In genomic region chr2:237892936-237893595, GRCh38 we compare ENCODE assay signal across 14 cellular contexts. TPM values are rescaled to one million over a fixed set of nuclear protein-coding genes. Genes with fewer than 3 reads are reported as not detected.
DNase-seq lines count a peak whose midpoint lies in the region; ATAC-seq and TF ChIP-seq lines count a peak whose summit lies in the region.
"Had no signal": no experiment of that assay in that cellular context is flagged by ENCODE, and none has a peak within 500 bp of the region (broad histone marks: within the 10 kb centered on the region; RNA-seq: fewer than 3 reads in every experiment).

No MANE protein-coding gene starts in this region.

- H3K9me3 Mint-ChIP-seq in activated CD8-positive, alpha-beta T cell treated with anti-CD3 and anti-CD28 coated beads, Interleukin-2, amount 10 ng/mL, durations not matched to agents 7 days and 5 days (ENCODE audit: insufficient read depth): no peaks in the 10 kb centered on the region
- no peaks in the 10 kb centered on the region for H3K9me3 Mint-ChIP-seq in activated CD8-positive, alpha-beta T cell treated with anti-CD3 and anti-CD28 coated beads for 36 hours
- no peaks in the 10 kb centered on the region for H3K9me3 Mint-ChIP-seq in CD8-positive, alpha-beta T cell
- H3K9me3 Mint-ChIP-seq: activated T-helper 17 cell treated with anti-CD3 and anti-CD28 coated beads, Interleukin-2, amount 50 U/mL, for 72 hours; GM23338 had no signal

- intact Hi-C loops in activated CD8-positive, alpha-beta T cell treated with anti-CD3 and anti-CD28 coated beads for 36 hours (cut with micrococcal nuclease): no loop called here
- intact Hi-C loops in testis (cut with DNase I; ENCODE audit: low total_unique reads): no loop called here
- intact Hi-C loops in CD8-positive, alpha-beta T cell (cut with DNase I, micrococcal nuclease): no loop called here

- no peaks in the 10 kb centered on the region for H3K9me3 ChIP-seq in T-helper 17 cell (ENCODE audit: control insufficient read depth, low read length, poor library complexity, severe bottlenecking)
- H3K9me3 ChIP-seq in thoracic aorta: no peaks in the 10 kb centered on the region
- no peaks in the 10 kb centered on the region for H3K9me3 ChIP-seq in testis
- H3K9me3 ChIP-seq in CD8-positive, alpha-beta T cell (ENCODE audit: low read length): no peaks in the 10 kb centered on the region
- H3K9me3 ChIP-seq: suprapubic skin had no signal

- no peak overlapping the region for H3K4me3 ChIP-seq in fibroblast of the aortic adventitia (ENCODE audit: low read depth, low read length)
- H3K4me3 ChIP-seq in thoracic aorta: no peak overlapping the region
- no peak overlapping the region for H3K4me3 ChIP-seq in testis
- H3K4me3 ChIP-seq in CD8-positive, alpha-beta T cell (ENCODE audit: low read depth, low read length): no peak overlapping the region
- H3K4me3 ChIP-seq: dorsolateral prefrontal cortex, GM23338, suprapubic skin had no signal

- CTCF ChIA-PET in activated CD8-positive, alpha-beta T cell treated with anti-CD3 and anti-CD28 coated beads, Interleukin-2, amount 10 ng/mL, durations not matched to agents 7 days and 5 days (lab: Charles Lee): interaction anchor here (1.0 kb wide), 1 partner anchor 144 kb away, joined by 3 read pairs; no protein-coding TSS in a partner anchor
- CTCF ChIA-PET in activated CD8-positive, alpha-beta T cell treated with anti-CD3 and anti-CD28 coated beads for 36 hours (lab: Charles Lee): no interaction called here
- CTCF ChIA-PET in CD8-positive, alpha-beta T cell (lab: Charles Lee): interaction anchor here (0.8 kb wide), 1 partner anchor 34 kb away, joined by 3 read pairs; no protein-coding TSS in a partner anchor

- POLR2A ChIA-PET in activated CD8-positive, alpha-beta T cell treated with anti-CD3 and anti-CD28 coated beads, Interleukin-2, amount 10 ng/mL, durations not matched to agents 7 days and 5 days (lab: Charles Lee): no interaction called here
- POLR2A ChIA-PET in activated CD8-positive, alpha-beta T cell treated with anti-CD3 and anti-CD28 coated beads for 36 hours (lab: Charles Lee): interaction anchor here (0.9 kb wide), 1 partner anchor 30 kb away, joined by 3 read pairs; no protein-coding TSS in a partner anchor
- POLR2A ChIA-PET in CD8-positive, alpha-beta T cell (lab: Charles Lee): no interaction called here

- H3K4me1 Mint-ChIP-seq in activated CD8-positive, alpha-beta T cell treated with anti-CD3 and anti-CD28 coated beads, Interleukin-2, amount 10 ng/mL, durations not matched to agents 7 days and 5 days (ENCODE audit: low read depth): peaks cover 43% of the 10 kb centered on the region
- peaks cover 16% of the 10 kb centered on the region for H3K4me1 Mint-ChIP-seq in activated CD8-positive, alpha-beta T cell treated with anti-CD3 and anti-CD28 coated beads for 36 hours (ENCODE audit: low read depth)
- peaks cover 29% of the 10 kb centered on the region for H3K4me1 Mint-ChIP-seq in T-helper 17 cell
- H3K4me1 Mint-ChIP-seq in CD8-positive, alpha-beta T cell (ENCODE audit: low read depth): peaks cover 9% of the 10 kb centered on the region
- H3K4me1 Mint-ChIP-seq: GM23338 had no signal

- no peaks in the 10 kb centered on the region for H3K27me3 Mint-ChIP-seq in activated CD8-positive, alpha-beta T cell treated with anti-CD3 and anti-CD28 coated beads, Interleukin-2, amount 10 ng/mL, durations not matched to agents 7 days and 5 days (ENCODE audit: low read depth)
- H3K27me3 Mint-ChIP-seq in activated CD8-positive, alpha-beta T cell treated with anti-CD3 and anti-CD28 coated beads for 36 hours: no peaks in the 10 kb centered on the region
- H3K27me3 Mint-ChIP-seq in T-helper 17 cell: no peaks in the 10 kb centered on the region
- no peaks in the 10 kb centered on the region for H3K27me3 Mint-ChIP-seq in CD8-positive, alpha-beta T cell (ENCODE audit: low read depth)
- H3K27me3 Mint-ChIP-seq: activated T-helper 17 cell treated with anti-CD3 and anti-CD28 coated beads, Interleukin-2, amount 50 U/mL, for 72 hours had no signal

- 76 to 77% methylated on average over 10 of the region's 10 CpGs for WGBS in testis, 2 donors

- H3K4me1 ChIP-seq in thoracic aorta (ENCODE audit: control insufficient read depth in 1 of 2, low read depth in 2 of 2): peaks cover 52 to 82% of the 10 kb centered on the region in 2 donors
- no peaks in the 10 kb centered on the region for H3K4me1 ChIP-seq in testis
- H3K4me1 ChIP-seq in CD8-positive, alpha-beta T cell (ENCODE audit: insufficient read depth, low read length): peaks cover 2% of the 10 kb centered on the region

- H3K4me3 Mint-ChIP-seq in activated CD8-positive, alpha-beta T cell treated with anti-CD3 and anti-CD28 coated beads, Interleukin-2, amount 10 ng/mL, durations not matched to agents 7 days and 5 days: no peak overlapping the region
- H3K4me3 Mint-ChIP-seq in activated CD8-positive, alpha-beta T cell treated with anti-CD3 and anti-CD28 coated beads for 36 hours: no peak overlapping the region
- no peak overlapping the region for H3K4me3 Mint-ChIP-seq in T-helper 17 cell
- H3K4me3 Mint-ChIP-seq in CD8-positive, alpha-beta T cell: no peak overlapping the region
- H3K4me3 Mint-ChIP-seq: activated T-helper 17 cell treated with anti-CD3 and anti-CD28 coated beads, Interleukin-2, amount 50 U/mL, for 72 hours; GM23338 had no signal

- H3K36me3 ChIP-seq in thoracic aorta: no peaks in the 10 kb centered on the region
- no peaks in the 10 kb centered on the region for H3K36me3 ChIP-seq in testis (ENCODE audit: low read depth, missing control alignments)
- H3K36me3 ChIP-seq in CD8-positive, alpha-beta T cell (ENCODE audit: insufficient read depth, low read length): no peaks in the 10 kb centered on the region
- H3K36me3 ChIP-seq: suprapubic skin had no signal

- H3K27me3 ChIP-seq in thoracic aorta (replicated peaks; ENCODE audit: insufficient read depth) (no peaks in the 10 kb centered on the region), testis (no peaks in the 10 kb centered on the region)
- H3K27me3 ChIP-seq in CD8-positive, alpha-beta T cell (ENCODE audit: insufficient read depth, low read length): no peaks in the 10 kb centered on the region
- H3K27me3 ChIP-seq: dorsolateral prefrontal cortex, suprapubic skin had no signal

- H3K27ac Mint-ChIP-seq in activated CD8-positive, alpha-beta T cell treated with anti-CD3 and anti-CD28 coated beads, Interleukin-2, amount 10 ng/mL, durations not matched to agents 7 days and 5 days: peak overlapping the region; percentile 60
- no peak overlapping the region for H3K27ac Mint-ChIP-seq in activated CD8-positive, alpha-beta T cell treated with anti-CD3 and anti-CD28 coated beads for 36 hours
- H3K27ac Mint-ChIP-seq in T-helper 17 cell: peak overlapping the region; percentile 27
- H3K27ac Mint-ChIP-seq in CD8-positive, alpha-beta T cell: no peak overlapping the region
- H3K27ac Mint-ChIP-seq: activated T-helper 17 cell treated with anti-CD3 and anti-CD28 coated beads, Interleukin-2, amount 50 U/mL, for 72 hours; GM23338 had no signal

- peak overlapping the region; percentile 40 to 95 for H3K27ac ChIP-seq in thoracic aorta
- H3K27ac ChIP-seq in testis: no peak overlapping the region
- H3K27ac ChIP-seq in CD8-positive, alpha-beta T cell (ENCODE audit: low read depth, low read length): no peak overlapping the region
- H3K27ac ChIP-seq: suprapubic skin had no signal

- no peak for TF ChIP-seq CTCF in activated CD8-positive, alpha-beta T cell treated with anti-CD3 and anti-CD28 coated beads for 36 hours (IDR thresholded peaks at IDR 0.05)
- TF ChIP-seq CTCF in fibroblast of the aortic adventitia (IDR thresholded peaks at IDR 0.05; ENCODE audit: insufficient read depth, low read length): no peak
- no peak for TF ChIP-seq CTCF in thoracic aorta (IDR thresholded peaks at IDR 0.05)
- no peak for TF ChIP-seq CTCF in testis (IDR thresholded peaks at IDR 0.05)
- no peak for TF ChIP-seq CTCF in CD8-positive, alpha-beta T cell (IDR thresholded peaks at IDR 0.05)

- no peak for TF ChIP-seq POLR2A in testis (IDR thresholded peaks at IDR 0.05)

- no peak for DNase-seq in activated CD8-positive, alpha-beta T cell treated with anti-CD3 and anti-CD28 coated beads, Interleukin-2, amount 10 ng/mL, durations not matched to agents 7 days and 5 days
- DNase-seq in activated CD8-positive, alpha-beta T cell treated with anti-CD3 and anti-CD28 coated beads for 36 hours: no peak
- DNase-seq in T-helper 17 cell: no peak
- DNase-seq in fibroblast of the aortic adventitia (ENCODE audit: low read depth): peak; percentile 4
- DNase-seq in thoracic aorta (ENCODE audit: low spot score): no peak
- DNase-seq in testis: no peak
- no peak for DNase-seq in NCI-H2107 treated with DMSO at 0.1 percent for 48 hours (lab: John Stamatoyannopoulos, UW; ENCODE audit: unreplicated experiment)
- DNase-seq in CD8-positive, alpha-beta T cell: no peak
- DNase-seq: NCI-H2081, retina had no signal

- ATAC-seq in activated CD8-positive, alpha-beta T cell treated with anti-CD3 and anti-CD28 coated beads, Interleukin-2, amount 10 ng/mL, durations not matched to agents 7 days and 5 days: no peak
- ATAC-seq in activated CD8-positive, alpha-beta T cell treated with anti-CD3 and anti-CD28 coated beads for 36 hours: no peak
- ATAC-seq in T-helper 17 cell (no peak), thoracic aorta (ENCODE audit: insufficient number of reproducible peaks, low FRiP score, low read depth) (no peak)
- ATAC-seq in CD8-positive, alpha-beta T cell: no peak
- ATAC-seq: activated T-helper 17 cell treated with anti-CD3 and anti-CD28 coated beads, Interleukin-2, amount 50 U/mL, for 72 hours; GM23338 had no signal

- peaks cover 3% of the 10 kb centered on the region for H3K36me3 Mint-ChIP-seq in activated CD8-positive, alpha-beta T cell treated with anti-CD3 and anti-CD28 coated beads, Interleukin-2, amount 10 ng/mL, durations not matched to agents 7 days and 5 days (ENCODE audit: low read depth)
- no peaks in the 10 kb centered on the region for H3K36me3 Mint-ChIP-seq in activated CD8-positive, alpha-beta T cell treated with anti-CD3 and anti-CD28 coated beads for 36 hours (ENCODE audit: low read depth)
- H3K36me3 Mint-ChIP-seq in T-helper 17 cell (ENCODE audit: low read depth): no peaks in the 10 kb centered on the region
- no peaks in the 10 kb centered on the region for H3K36me3 Mint-ChIP-seq in CD8-positive, alpha-beta T cell

RNA-seq across cellular contexts. Expression of gene RAMP1, which starts 33.6 kb away (rescaled TPM):
- total RNA-seq in activated CD8-positive, alpha-beta T cell treated with anti-CD3 and anti-CD28 coated beads, Interleukin-2, amount 10 ng/mL, durations not matched to agents 7 days and 5 days: 1 to 10 TPM; 5.8 to 5.9 TPM
- 1 to 10 TPM; 1.0 to 1.4 TPM for total RNA-seq in activated CD8-positive, alpha-beta T cell treated with anti-CD3 and anti-CD28 coated beads for 36 hours
- total RNA-seq in T-helper 17 cell (1 to 10 TPM in 1 of 2 donors, not detected in 1; 1.6 TPM), fibroblast of the aortic adventitia (ENCODE audit: low replicate concordance) (3.1 and 3.4 TPM in 2 replicates), thoracic aorta (100 to 1,000 TPM; 246 to 525 TPM), testis (10 to 100 TPM in 1 of 2 donors, 1 to 10 TPM in 1; 8.9 to 14.3 TPM)
- 13.9 TPM for polyA plus RNA-seq in testis (ENCODE audit: insufficient read depth, low read depth, low replicate concordance)
- not detected for total RNA-seq in CD8-positive, alpha-beta T cell

Comparison
In these comparisons a context has a peak if more than half of its experiments do, and no peak if none do; other contexts are left out.
1. H3K27ac Mint-ChIP-seq: peak in activated CD8-positive, alpha-beta T cell treated with anti-CD3 and anti-CD28 coated beads, Interleukin-2, amount 10 ng/mL, durations not matched to agents 7 days and 5 days (single experiment) and T-helper 17 cell (single experiment); none in activated CD8-positive, alpha-beta T cell treated with anti-CD3 and anti-CD28 coated beads for 36 hours (single experiment) and CD8-positive, alpha-beta T cell (single experiment).
2. H3K27ac ChIP-seq: peak in thoracic aorta (2 of 2); none in testis (0 of 2) and CD8-positive, alpha-beta T cell (single experiment).
3. RNA of gene RAMP1, which starts 33.6 kb away (total RNA-seq): 246 to 525 TPM in thoracic aorta; 8.9 to 14.3 TPM in testis, 5.8 to 5.9 TPM in activated CD8-positive, alpha-beta T cell treated with anti-CD3 and anti-CD28 coated beads, Interleukin-2, amount 10 ng/mL, durations not matched to agents 7 days and 5 days, 3.1 to 3.4 TPM in fibroblast of the aortic adventitia, 1.6 TPM in T-helper 17 cell, 1.0 to 1.4 TPM in activated CD8-positive, alpha-beta T cell treated with anti-CD3 and anti-CD28 coated beads for 36 hours and not detected in CD8-positive, alpha-beta T cell; every median in the first group is over 10 times any median in the second.